In the genomic region with DNA sequence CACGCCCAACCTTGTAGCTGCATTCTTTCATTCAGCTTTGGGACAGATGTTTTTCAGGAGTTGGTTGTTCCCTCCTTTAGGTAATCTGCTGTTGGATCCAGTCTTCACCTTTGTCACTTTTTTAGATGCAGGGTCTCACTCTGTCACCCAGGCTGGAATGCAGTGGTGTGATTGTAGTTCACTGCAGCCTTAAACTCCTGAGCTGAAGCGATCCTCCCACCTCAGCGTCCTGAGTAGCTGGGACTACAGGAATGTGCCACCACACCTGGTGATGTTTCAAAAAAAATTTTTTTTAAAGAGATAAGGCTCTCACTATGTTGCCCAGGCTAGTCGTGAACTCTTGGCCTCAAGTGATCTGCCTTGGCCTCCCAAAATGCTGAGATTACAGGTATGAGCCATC, we compare ENCODE assay signal across 30 cellular contexts.
"Had no signal": no experiment of that assay in that cellular context is flagged by ENCODE, and none has a peak within 500 bp of the region (broad histone marks: within the 10 kb centered on the region; RNA-seq: fewer than 3 reads in every experiment).

No MANE protein-coding gene starts in this region.

- H3K36me3 ChIP-seq: adrenal gland, ascending aorta, brain microvascular endothelial cell, breast epithelium, cardiac muscle cell had no signal

- H3K27ac ChIP-seq: adrenal gland, ascending aorta, body of pancreas, brain microvascular endothelial cell, breast epithelium, cardiac muscle cell had no signal

- H3K4me1 ChIP-seq: adrenal gland had no signal

- H3K9me3 ChIP-seq: adrenal gland, ascending aorta, body of pancreas, breast epithelium had no signal

- H3K4me3 ChIP-seq: adrenal gland, ascending aorta, body of pancreas, breast epithelium, cardiac muscle cell had no signal

- H3K27me3 ChIP-seq: adrenal gland, ascending aorta, body of pancreas, brain microvascular endothelial cell, breast epithelium had no signal

- DNase-seq: activated effector memory CD4-positive, alpha-beta T cell treated with anti-CD3 and anti-CD28 coated beads, Interleukin-2, amount 50 U/mL, for 16 hours; activated effector memory CD4-positive, alpha-beta T cell treated with Interleukin-2 at 50 U/mL for 16 hours; activated gamma-delta T cell; activated gamma-delta T cell treated with Interleukin-2 at 50 U/mL for 16 hours; activated naive CD4-positive, alpha-beta T cell; activated naive CD4-positive, alpha-beta T cell treated with anti-CD3 and anti-CD28 coated beads for 36 hours; activated naive CD4-positive, alpha-beta T cell treated with anti-CD3 and anti-CD28 coated beads, Interleukin-2, amount 10 ng/mL, durations not matched to agents 7 days and 5 days; activated naive CD4-positive, alpha-beta T cell treated with anti-CD3 and anti-CD28 coated beads, Interleukin-2, amount 50 U/mL, for 16 hours; activated naive CD4-positive, alpha-beta T cell treated with Interleukin-2 at 50 U/mL for 16 hours; activated naive CD8-positive, alpha-beta T cell treated with anti-CD3 and anti-CD28 coated beads for 36 hours; activated naive CD8-positive, alpha-beta T cell treated with anti-CD3 and anti-CD28 coated beads, Interleukin-2, amount 10 ng/mL, durations not matched to agents 7 days and 5 days; activated naive CD8-positive, alpha-beta T cell treated with anti-CD3 and anti-CD28 coated beads, Interleukin-2, amount 50 U/mL, for 24 hours; activated T-cell treated with anti-CD3 and anti-CD28 coated beads, Interleukin-2, amount 50 U/mL, for 1 hour; activated T-cell treated with anti-CD3 and anti-CD28 coated beads, Interleukin-2, amount 50 U/mL, for 24 hours; activated T-cell treated with anti-CD3 and anti-CD28 coated beads, Interleukin-2, amount 50 U/mL, for 4 hours; activated T-cell treated with anti-CD3 and anti-CD28 coated beads, Interleukin-2, amount 50 U/mL, for 48 hours; activated T-cell treated with anti-CD3 and anti-CD28 coated beads, Interleukin-2, amount 50 U/mL, for 72 hours; adrenal gland; amniotic stem cell; amygdala; anterior cingulate cortex; aorta; body of pancreas; brain microvascular endothelial cell; caudate nucleus; central memory CD4-positive, alpha-beta T cell; cerebellar nuclear complex had no signal
